In the genomic region with DNA sequence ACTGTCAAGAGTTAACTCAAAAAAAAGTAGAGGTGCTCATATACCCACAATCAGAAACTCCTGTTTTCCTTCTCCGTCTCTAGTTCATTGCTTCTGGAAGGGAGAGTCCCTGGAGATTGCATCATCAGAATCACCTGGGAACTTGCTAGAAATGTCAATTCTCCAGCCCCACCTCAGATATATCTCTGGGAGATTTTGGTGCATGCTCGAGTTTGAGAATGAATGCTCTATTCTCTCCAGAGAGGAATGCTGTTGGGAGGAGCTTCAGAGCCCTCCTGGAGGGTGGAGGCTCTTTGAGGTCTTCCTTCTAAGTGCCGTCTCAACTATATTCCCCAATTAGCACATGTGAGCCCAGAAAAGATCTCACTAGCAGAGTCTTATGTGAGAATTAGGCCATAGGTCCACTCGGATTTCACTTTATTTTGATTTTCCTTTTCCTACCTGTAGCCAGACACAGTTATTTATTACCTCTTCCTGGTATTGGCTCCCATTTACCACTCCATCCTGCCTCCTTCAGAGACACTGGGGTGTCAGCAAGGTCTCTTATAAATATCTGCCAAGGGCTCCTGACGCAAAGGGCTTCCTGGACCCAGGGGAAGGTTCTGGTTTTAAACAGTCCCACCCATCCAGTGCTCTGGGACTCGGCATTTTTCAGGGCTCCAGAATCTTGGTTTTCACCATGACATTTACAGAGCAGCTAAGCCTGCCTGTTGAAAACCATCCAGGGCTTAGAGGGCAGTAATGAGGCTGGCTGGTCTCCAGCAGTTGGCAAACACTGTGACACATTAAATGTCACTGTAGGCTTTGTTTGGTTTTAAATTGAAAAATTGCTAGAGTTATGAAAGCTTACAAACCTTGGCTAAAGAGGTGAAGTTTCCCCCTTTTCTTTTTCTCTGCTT, we compare ENCODE assay signal across 8 cellular contexts.
DNase-seq lines count a peak whose midpoint lies in the region; ATAC-seq and TF ChIP-seq lines count a peak whose summit lies in the region.

No MANE protein-coding gene starts in this region.

- peak overlapping the region; percentile 65; the same call in 1 of the 2 replicates for H3K27ac Mint-ChIP-seq in HFFc6
- peak overlapping the region; percentile 26 for H3K27ac Mint-ChIP-seq in stimulated activated naive B cell treated with anti-CD40 and anti-IgM and Interleukin-4, amounts not matched to agents 10 μg/mL and 1 μg/mL and 100 μg/mL, for 72 hours

- DNase-seq in HFFc6 (peak; percentile 25), SW480 (ENCODE audit: low spot score) (peak; percentile 15), globus pallidus (ENCODE audit: low spot score) (peak; percentile 61), NOMO-1 treated with dmso at 0.1 percent for 144 hours (lab: John Stamatoyannopoulos, UW; ENCODE audit: unreplicated experiment) (no peak), NCI-H526 (lab: John Stamatoyannopoulos, UW) (no peak)
- DNase-seq in stimulated activated naive B cell treated with anti-CD40 and anti-IgM and Interleukin-4, amounts not matched to agents 10 μg/mL and 1 μg/mL and 100 μg/mL, for 72 hours = no peak

- H3K4me3 Mint-ChIP-seq in HFFc6 = no peak overlapping the region
- H3K4me3 Mint-ChIP-seq in stimulated activated naive B cell treated with anti-CD40 and anti-IgM and Interleukin-4, amounts not matched to agents 10 μg/mL and 1 μg/mL and 100 μg/mL, for 72 hours = no peak overlapping the region

- peaks cover 8% of the 10 kb centered on the region for H3K27me3 Mint-ChIP-seq in HFFc6 (ENCODE audit: insufficient read depth)
- no peaks in the 10 kb centered on the region for H3K27me3 Mint-ChIP-seq in stimulated activated naive B cell treated with anti-CD40 and anti-IgM and Interleukin-4, amounts not matched to agents 10 μg/mL and 1 μg/mL and 100 μg/mL, for 72 hours

- peaks cover 9% of the 10 kb centered on the region; the same call in 1 of the 2 replicates for H3K36me3 Mint-ChIP-seq in HFFc6 (ENCODE audit: low read depth)
- H3K36me3 Mint-ChIP-seq in stimulated activated naive B cell treated with anti-CD40 and anti-IgM and Interleukin-4, amounts not matched to agents 10 μg/mL and 1 μg/mL and 100 μg/mL, for 72 hours = peaks cover 0 to 4% of the 10 kb centered on the region in 2 donors

- no peaks in the 10 kb centered on the region for H3K9me3 Mint-ChIP-seq in HFFc6
- H3K9me3 Mint-ChIP-seq in stimulated activated naive B cell treated with anti-CD40 and anti-IgM and Interleukin-4, amounts not matched to agents 10 μg/mL and 1 μg/mL and 100 μg/mL, for 72 hours = peaks cover 4 to 16% of the 10 kb centered on the region in 2 donors

- TF ChIP-seq CTCF in HFFc6 (IDR thresholded peaks at IDR 0.05) = no peak

- H3K4me1 Mint-ChIP-seq in HFFc6 (ENCODE audit: low read depth) = peaks cover 19% of the 10 kb centered on the region
- H3K4me1 Mint-ChIP-seq in stimulated activated naive B cell treated with anti-CD40 and anti-IgM and Interleukin-4, amounts not matched to agents 10 μg/mL and 1 μg/mL and 100 μg/mL, for 72 hours = peaks cover 49 to 63% of the 10 kb centered on the region in 2 donors

- no peak for ATAC-seq in stimulated activated naive B cell treated with anti-CD40 and anti-IgM and Interleukin-4, amounts not matched to agents 10 μg/mL and 1 μg/mL and 100 μg/mL, for 72 hours (replicated peaks)
- no peak for ATAC-seq in GM21723 (IDR thresholded peaks at IDR 0.05; ENCODE audit: unreplicated experiment)
- no peak for ATAC-seq in activated CD4-positive, CD25-positive, alpha-beta regulatory T cell treated with anti-CD3 and anti-CD28 coated beads, Interleukin-2, amount 50 U/mL, for 24 hours

Comparison
In these comparisons a context has a peak if more than half of its experiments do, and no peak if none do; other contexts are left out.
1. DNase-seq: peak in HFFc6 (single experiment), SW480 (single experiment) and globus pallidus (single experiment); none in stimulated activated naive B cell treated with anti-CD40 and anti-IgM and Interleukin-4, amounts not matched to agents 10 μg/mL and 1 μg/mL and 100 μg/mL, for 72 hours (single experiment), NOMO-1 treated with dmso at 0.1 percent for 144 hours (single experiment) and NCI-H526 (0 of 2).